In the genomic region with DNA sequence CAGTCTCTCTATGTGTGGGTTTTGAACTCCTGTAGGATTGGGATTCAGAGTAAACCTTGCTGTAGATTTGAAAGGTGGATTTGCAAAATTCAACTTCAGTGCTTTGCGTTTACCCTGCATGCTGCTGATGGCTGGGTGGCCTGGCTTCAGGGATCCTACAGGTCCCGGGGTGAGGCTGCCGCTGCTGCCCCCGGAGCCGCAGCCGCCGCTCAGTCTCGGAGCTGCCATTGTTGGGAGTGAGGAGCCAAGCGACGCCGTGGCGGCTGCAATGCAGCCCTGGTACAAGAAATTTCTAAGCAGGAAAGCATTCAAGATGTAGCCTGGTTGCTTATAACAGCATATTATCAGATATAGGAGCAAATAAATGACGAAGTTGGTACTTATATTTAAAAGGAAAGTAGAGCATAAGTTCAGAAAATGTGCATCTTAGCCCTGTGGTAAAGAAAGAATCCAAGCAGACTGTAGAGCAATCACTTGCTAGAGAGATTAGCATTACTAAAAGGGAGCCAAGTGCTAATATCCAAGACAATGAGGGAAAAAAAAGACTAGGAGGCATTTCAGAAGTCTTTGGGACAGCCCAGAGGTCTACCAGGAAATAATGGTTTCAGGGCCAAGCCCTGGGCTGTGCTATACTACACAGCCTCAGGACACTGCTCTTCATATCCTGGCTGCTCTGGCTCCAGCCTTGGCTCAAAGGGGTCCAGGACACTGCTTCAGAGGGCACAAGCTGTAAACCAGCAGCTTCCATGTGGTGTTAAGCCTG, we compare ENCODE assay signal across 2 cellular contexts.
TF ChIP-seq lines count a peak whose summit lies in the region.

No MANE protein-coding gene starts in this region.

TF ChIP-seq in H1, 55 proteins besides CTCF, POLR2A, EP300 and RAD21:
- TF ChIP-seq YY1 (IDR thresholded peaks at IDR 0.05; ENCODE audit: low read depth, low read length) (0 out of 2 replicates have a peak, but pooled peaks have one; percentile 51), BCL11A (IDR thresholded peaks at IDR 0.05; ENCODE audit: low read depth in 2 of 2, low read length in 2 of 2) (no peak)
- TF ChIP-seq, protein P1, sequence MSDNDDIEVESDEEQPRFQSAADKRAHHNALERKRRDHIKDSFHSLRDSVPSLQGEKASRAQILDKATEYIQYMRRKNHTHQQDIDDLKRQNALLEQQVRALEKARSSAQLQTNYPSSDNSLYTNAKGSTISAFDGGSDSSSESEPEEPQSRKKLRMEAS (IDR thresholded peaks at IDR 0.05): 0 out of 2 replicates have a peak, but pooled peaks have one; percentile 12

TF ChIP-seq in HepG2, 621 proteins besides CTCF, POLR2A, EP300 and RAD21:
- TF ChIP-seq, protein P2, sequence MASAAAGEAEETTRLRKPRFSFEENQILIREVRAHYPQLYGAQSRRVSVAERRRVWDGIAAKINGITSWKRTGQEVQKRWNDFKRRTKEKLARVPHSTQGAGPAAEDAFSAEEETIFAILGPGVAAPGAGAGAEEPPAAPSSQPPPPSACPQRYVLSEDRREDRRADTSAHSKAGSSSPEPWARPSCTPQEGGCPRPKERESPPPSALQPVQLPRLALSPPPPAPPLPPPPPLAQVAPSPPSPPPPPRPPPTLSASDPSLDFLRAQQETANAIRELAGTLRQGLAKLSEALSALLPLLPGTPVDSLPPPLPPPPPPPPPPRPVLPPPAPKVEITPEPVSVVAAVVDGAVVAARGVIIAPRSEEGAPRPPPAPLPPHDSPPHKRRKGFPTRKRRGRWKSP (CRISPR knock-in tag; IDR thresholded peaks at IDR 0.05): no peak
- TF ChIP-seq ZNF577 (CRISPR knock-in tag; IDR thresholded peaks at IDR 0.05; ENCODE audit: borderline replicate concordance, low read depth) (no peak), KDM6A (CRISPR knock-in tag; IDR thresholded peaks at IDR 0.05; ENCODE audit: low read depth) (no peak), ZNF709 (CRISPR knock-in tag; IDR thresholded peaks at IDR 0.05) (no peak), SMARCC2 (IDR thresholded peaks at IDR 0.05) (no peak), ZFP41 (CRISPR knock-in tag; IDR thresholded peaks at IDR 0.05; ENCODE audit: borderline replicate concordance) (no peak), ELF4 (CRISPR knock-in tag; IDR thresholded peaks at IDR 0.05; ENCODE audit: borderline replicate concordance) (no peak), ZIK1 (CRISPR knock-in tag; IDR thresholded peaks at IDR 0.05; ENCODE audit: borderline replicate concordance, low read depth) (no peak), ZFP62 (CRISPR knock-in tag; IDR thresholded peaks at IDR 0.05) (no peak), MTF1 (CRISPR knock-in tag; IDR thresholded peaks at IDR 0.05) (no peak), PCBP1 (IDR thresholded peaks at IDR 0.05; ENCODE audit: borderline replicate concordance, low read depth, low read length) (no peak), MTF2 (CRISPR knock-in tag; IDR thresholded peaks at IDR 0.05; ENCODE audit: borderline replicate concordance) (no peak)
- TF ChIP-seq, protein P3, sequence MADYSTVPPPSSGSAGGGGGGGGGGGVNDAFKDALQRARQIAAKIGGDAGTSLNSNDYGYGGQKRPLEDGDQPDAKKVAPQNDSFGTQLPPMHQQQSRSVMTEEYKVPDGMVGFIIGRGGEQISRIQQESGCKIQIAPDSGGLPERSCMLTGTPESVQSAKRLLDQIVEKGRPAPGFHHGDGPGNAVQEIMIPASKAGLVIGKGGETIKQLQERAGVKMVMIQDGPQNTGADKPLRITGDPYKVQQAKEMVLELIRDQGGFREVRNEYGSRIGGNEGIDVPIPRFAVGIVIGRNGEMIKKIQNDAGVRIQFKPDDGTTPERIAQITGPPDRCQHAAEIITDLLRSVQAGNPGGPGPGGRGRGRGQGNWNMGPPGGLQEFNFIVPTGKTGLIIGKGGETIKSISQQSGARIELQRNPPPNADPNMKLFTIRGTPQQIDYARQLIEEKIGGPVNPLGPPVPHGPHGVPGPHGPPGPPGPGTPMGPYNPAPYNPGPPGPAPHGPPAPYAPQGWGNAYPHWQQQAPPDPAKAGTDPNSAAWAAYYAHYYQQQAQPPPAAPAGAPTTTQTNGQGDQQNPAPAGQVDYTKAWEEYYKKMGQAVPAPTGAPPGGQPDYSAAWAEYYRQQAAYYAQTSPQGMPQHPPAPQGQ (CRISPR knock-in tag; IDR thresholded peaks at IDR 0.05; ENCODE audit: borderline replicate concordance): no peak
- TF ChIP-seq, protein P4, sequence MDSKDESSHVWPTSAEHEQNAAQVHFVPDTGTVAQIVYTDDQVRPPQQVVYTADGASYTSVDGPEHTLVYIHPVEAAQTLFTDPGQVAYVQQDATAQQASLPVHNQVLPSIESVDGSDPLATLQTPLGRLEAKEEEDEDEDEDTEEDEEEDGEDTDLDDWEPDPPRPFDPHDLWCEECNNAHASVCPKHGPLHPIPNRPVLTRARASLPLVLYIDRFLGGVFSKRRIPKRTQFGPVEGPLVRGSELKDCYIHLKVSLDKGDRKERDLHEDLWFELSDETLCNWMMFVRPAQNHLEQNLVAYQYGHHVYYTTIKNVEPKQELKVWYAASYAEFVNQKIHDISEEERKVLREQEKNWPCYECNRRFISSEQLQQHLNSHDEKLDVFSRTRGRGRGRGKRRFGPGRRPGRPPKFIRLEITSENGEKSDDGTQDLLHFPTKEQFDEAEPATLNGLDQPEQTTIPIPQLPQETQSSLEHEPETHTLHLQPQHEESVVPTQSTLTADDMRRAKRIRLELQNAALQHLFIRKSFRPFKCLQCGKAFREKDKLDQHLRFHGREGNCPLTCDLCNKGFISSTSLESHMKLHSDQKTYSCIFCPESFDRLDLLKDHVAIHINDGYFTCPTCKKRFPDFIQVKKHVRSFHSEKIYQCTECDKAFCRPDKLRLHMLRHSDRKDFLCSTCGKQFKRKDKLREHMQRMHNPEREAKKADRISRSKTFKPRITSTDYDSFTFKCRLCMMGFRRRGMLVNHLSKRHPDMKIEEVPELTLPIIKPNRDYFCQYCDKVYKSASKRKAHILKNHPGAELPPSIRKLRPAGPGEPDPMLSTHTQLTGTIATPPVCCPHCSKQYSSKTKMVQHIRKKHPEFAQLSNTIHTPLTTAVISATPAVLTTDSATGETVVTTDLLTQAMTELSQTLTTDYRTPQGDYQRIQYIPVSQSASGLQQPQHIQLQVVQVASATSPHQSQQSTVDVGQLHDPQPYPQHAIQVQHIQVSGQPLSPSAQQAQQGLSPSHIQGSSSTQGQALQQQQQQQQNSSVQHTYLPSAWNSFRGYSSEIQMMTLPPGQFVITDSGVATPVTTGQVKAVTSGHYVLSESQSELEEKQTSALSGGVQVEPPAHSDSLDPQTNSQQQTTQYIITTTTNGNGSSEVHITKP (CRISPR knock-in tag; IDR thresholded peaks at IDR 0.05; ENCODE audit: low read depth): no peak
- TF ChIP-seq, protein P5, sequence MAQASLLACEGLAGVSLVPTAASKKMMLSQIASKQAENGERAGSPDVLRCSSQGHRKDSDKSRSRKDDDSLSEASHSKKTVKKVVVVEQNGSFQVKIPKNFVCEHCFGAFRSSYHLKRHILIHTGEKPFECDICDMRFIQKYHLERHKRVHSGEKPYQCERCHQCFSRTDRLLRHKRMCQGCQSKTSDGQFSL (CRISPR knock-in tag; IDR thresholded peaks at IDR 0.05): no peak
- TF ChIP-seq, protein P6, sequence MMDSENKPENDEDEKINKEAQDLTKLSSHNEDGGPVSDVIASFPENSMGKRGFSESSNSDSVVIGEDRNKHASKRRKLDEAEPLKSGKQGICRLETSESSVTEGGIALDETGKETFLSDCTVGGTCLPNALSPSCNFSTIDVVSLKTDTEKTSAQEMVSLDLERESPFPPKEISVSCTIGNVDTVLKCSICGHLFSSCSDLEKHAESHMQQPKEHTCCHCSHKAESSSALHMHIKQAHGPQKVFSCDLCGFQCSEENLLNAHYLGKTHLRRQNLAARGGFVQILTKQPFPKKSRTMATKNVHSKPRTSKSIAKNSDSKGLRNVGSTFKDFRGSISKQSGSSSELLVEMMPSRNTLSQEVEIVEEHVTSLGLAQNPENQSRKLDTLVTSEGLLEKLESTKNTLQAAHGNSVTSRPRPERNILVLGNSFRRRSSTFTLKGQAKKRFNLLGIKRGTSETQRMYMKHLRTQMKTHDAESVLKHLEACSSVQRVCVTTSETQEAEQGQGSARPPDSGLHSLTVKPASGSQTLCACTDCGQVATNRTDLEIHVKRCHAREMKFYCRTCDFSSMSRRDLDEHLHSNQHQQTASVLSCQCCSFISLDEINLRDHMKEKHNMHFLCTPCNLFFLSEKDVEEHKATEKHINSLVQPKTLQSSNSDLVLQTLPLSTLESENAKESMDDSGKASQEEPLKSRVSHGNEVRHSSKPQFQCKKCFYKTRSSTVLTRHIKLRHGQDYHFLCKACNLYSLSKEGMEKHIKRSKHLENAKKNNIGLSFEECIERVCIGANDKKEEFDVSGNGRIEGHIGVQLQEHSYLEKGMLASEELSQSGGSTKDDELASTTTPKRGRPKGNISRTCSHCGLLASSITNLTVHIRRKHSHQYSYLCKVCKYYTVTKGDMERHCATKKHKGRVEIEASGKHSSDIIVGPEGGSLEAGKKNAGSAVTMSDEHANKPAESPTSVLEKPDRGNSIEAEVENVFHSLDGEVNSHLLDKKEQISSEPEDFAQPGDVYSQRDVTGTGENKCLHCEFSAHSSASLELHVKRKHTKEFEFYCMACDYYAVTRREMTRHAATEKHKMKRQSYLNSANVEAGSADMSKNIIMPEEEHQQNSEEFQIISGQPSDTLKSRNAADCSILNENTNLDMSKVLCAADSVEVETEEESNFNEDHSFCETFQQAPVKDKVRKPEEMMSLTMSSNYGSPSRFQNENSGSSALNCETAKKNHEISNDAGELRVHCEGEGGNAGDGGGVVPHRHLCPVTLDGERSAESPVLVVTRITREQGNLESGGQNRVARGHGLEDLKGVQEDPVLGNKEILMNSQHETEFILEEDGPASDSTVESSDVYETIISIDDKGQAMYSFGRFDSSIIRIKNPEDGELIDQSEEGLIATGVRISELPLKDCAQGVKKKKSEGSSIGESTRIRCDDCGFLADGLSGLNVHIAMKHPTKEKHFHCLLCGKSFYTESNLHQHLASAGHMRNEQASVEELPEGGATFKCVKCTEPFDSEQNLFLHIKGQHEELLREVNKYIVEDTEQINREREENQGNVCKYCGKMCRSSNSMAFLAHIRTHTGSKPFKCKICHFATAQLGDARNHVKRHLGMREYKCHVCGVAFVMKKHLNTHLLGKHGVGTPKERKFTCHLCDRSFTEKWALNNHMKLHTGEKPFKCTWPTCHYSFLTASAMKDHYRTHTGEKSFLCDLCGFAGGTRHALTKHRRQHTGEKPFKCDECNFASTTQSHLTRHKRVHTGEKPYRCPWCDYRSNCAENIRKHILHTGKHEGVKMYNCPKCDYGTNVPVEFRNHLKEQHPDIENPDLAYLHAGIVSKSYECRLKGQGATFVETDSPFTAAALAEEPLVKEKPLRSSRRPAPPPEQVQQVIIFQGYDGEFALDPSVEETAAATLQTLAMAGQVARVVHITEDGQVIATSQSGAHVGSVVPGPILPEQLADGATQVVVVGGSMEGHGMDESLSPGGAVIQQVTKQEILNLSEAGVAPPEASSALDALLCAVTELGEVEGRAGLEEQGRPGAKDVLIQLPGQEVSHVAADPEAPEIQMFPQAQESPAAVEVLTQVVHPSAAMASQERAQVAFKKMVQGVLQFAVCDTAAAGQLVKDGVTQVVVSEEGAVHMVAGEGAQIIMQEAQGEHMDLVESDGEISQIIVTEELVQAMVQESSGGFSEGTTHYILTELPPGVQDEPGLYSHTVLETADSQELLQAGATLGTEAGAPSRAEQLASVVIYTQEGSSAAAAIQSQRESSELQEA (CRISPR knock-in tag; IDR thresholded peaks at IDR 0.05; ENCODE audit: not compliant biosample characterization): no peak
